8 cellular contexts compared by ENCODE assay signal in genomic region chr1:100351095-100351884, GRCh38. TPM values are rescaled to one million over a fixed set of nuclear protein-coding genes. Genes with fewer than 3 reads are reported as not detected.
A peak's percentile ranks its signal among the peaks of the same experiment; 100 is the strongest.
DNase-seq lines count a peak whose midpoint lies in the region; ATAC-seq, FAIRE-seq and TF ChIP-seq lines count a peak whose summit lies in the region.

No MANE protein-coding gene starts in this region.

- peak overlapping the region; percentile 80 to 96 (median 88) for H3K27ac ChIP-seq in pancreas
- H3K27ac ChIP-seq in tibial artery: peak overlapping the region; percentile 75 to 89

- DNase-seq in GM12865 (ENCODE audit: low read depth): peak; percentile 96
- peak; percentile 44 for DNase-seq in NCI-H1092 (lab: John Stamatoyannopoulos, UW)
- DNase-seq in SKM-1 (lab: John Stamatoyannopoulos, UW; ENCODE audit: unreplicated experiment): peak; percentile 89
- peak; percentile 91 for DNase-seq in activated naive CD8-positive, alpha-beta T cell treated with anti-CD3 and anti-CD28 coated beads for 36 hours
- peak; percentile 93 for DNase-seq in Right ventricle myocardium superior
- DNase-seq in pancreas: peak; percentile 75 to 90 (median 79)
- peak; percentile 89 to 92 for DNase-seq in tibial artery

- 1 to 3% methylated on average over 36 of the region's 36 CpGs for WGBS in pancreas, 2 donors

- ATAC-seq in HG02623 (IDR thresholded peaks at IDR 0.05; ENCODE audit: unreplicated experiment) (peak; percentile 55), Right ventricle myocardium superior (ENCODE audit: poor library complexity) (peak; percentile 82), pancreas (peak; percentile 71 to 83 (median 72))

- H3K27me3 ChIP-seq in pancreas: no peaks in the 10 kb centered on the region
- no peaks in the 10 kb centered on the region for H3K27me3 ChIP-seq in tibial artery

- H3K9me3 Mint-ChIP-seq in activated naive CD8-positive, alpha-beta T cell treated with anti-CD3 and anti-CD28 coated beads for 36 hours: no peaks in the 10 kb centered on the region

- H3K4me1 ChIP-seq in pancreas (peaks cover 4 to 21% (median 13%) of the 10 kb centered on the region in 3 donors), tibial artery (peaks cover 0 to 14% (median 0%) of the 10 kb centered on the region in 4 donors)

- peaks cover 34% of the 10 kb centered on the region for H3K4me1 Mint-ChIP-seq in activated naive CD8-positive, alpha-beta T cell treated with anti-CD3 and anti-CD28 coated beads for 36 hours

- peak; percentile 67 for FAIRE-seq in pancreas (lab: Jason Lieb, UNC)

- H3K4me3 Mint-ChIP-seq in activated naive CD8-positive, alpha-beta T cell treated with anti-CD3 and anti-CD28 coated beads for 36 hours: peak overlapping the region; percentile 86

- H3K9me3 ChIP-seq in pancreas (no peaks in the 10 kb centered on the region), tibial artery (no peaks in the 10 kb centered on the region)

- H3K36me3 ChIP-seq in pancreas (no peaks in the 10 kb centered on the region), tibial artery (no peaks in the 10 kb centered on the region)

- H3K4me3 ChIP-seq in GM12865 (ENCODE audit: low read depth, low read length) (peak overlapping the region; percentile 74), pancreas (peak overlapping the region; percentile 90 to 95 (median 92)), tibial artery (peak overlapping the region; percentile 80 to 92)

- TF ChIP-seq CTCF in GM12865 (IDR thresholded peaks at IDR 0.05; ENCODE audit: insufficient read depth, low read depth, low read length, missing control alignments) (peak; percentile 24), pancreas (IDR thresholded peaks at IDR 0.05) (no peak), tibial artery (IDR thresholded peaks at IDR 0.05) (peak in 1 of 2 experiments; percentile 7)

- H3K27me3 Mint-ChIP-seq in activated naive CD8-positive, alpha-beta T cell treated with anti-CD3 and anti-CD28 coated beads for 36 hours: no peaks in the 10 kb centered on the region

- intact Hi-C loops in Right ventricle myocardium superior (cut with DNase I): loop anchor here (5.0 to 10.0 kb wide), 2 partner anchors 74 to 104 kb away; no protein-coding TSS in a partner anchor
- intact Hi-C loops in pancreas (cut with DNase I): no loop called here
- intact Hi-C loops in tibial artery (cut with DNase I; ENCODE audit: low total_unique reads): loop anchor here (5.0 kb wide), 1 partner anchor 84 kb away; the partner anchor contains the start of gene RTCA

- H3K27ac Mint-ChIP-seq in activated naive CD8-positive, alpha-beta T cell treated with anti-CD3 and anti-CD28 coated beads for 36 hours: peak overlapping the region; percentile 94

- peaks cover 22% of the 10 kb centered on the region for H3K36me3 Mint-ChIP-seq in activated naive CD8-positive, alpha-beta T cell treated with anti-CD3 and anti-CD28 coated beads for 36 hours

RNA-seq across cellular contexts. Expression of gene CDC14A, which starts 1.0 kb away (rescaled TPM):
- 10 to 100 TPM in 1 of 2 experiments, 1 to 10 TPM in 1; 9.5 to 11.2 TPM for total RNA-seq in activated naive CD8-positive, alpha-beta T cell treated with anti-CD3 and anti-CD28 coated beads for 36 hours
- total RNA-seq in Right ventricle myocardium superior (3.6 TPM), pancreas (1 to 10 TPM; 2.4 to 5.2 (median 3.6) TPM)
- polyA plus RNA-seq in pancreas: 1 to 10 TPM; 1.4 to 2.4 TPM

Comparison
In these comparisons a context has a peak if more than half of its experiments do, and no peak if none do; other contexts are left out.
1. Peak in every context shown above with its lines: DNase-seq, ATAC-seq, H3K4me3 ChIP-seq and H3K27ac ChIP-seq.
2. DNase-seq: peak in every context shown above with its lines; median percentile 96 in GM12865; 93 in Right ventricle myocardium superior; 91 in activated naive CD8-positive, alpha-beta T cell treated with anti-CD3 and anti-CD28 coated beads for 36 hours; 90 in tibial artery; 89 in SKM-1; 79 in pancreas; 44 in NCI-H1092.
3. intact Hi-C loops: an anchor here in Right ventricle myocardium superior (5.0 to 10.0 kb wide) and tibial artery (5.0 kb wide); none called in pancreas.